Comparison of ENCODE assay signal across 8 cellular contexts in genomic region chr13:114128348-114128623, GRCh38. TPM values are rescaled to one million over a fixed set of nuclear protein-coding genes. Genes with fewer than 3 reads are reported as not detected.
A peak's percentile ranks its signal among the peaks of the same experiment; 100 is the strongest.
DNase-seq lines count a peak whose midpoint lies in the region; ATAC-seq and TF ChIP-seq lines count a peak whose summit lies in the region.

No MANE protein-coding gene starts in this region.

- H3K27ac ChIP-seq in left lung (peak overlapping the region; percentile 86 to 92), subcutaneous abdominal adipose tissue (ENCODE audit: low read depth, low read length) (peak overlapping the region; percentile 72)

- H3K27me3 Mint-ChIP-seq in activated CD4-positive, alpha-beta T cell treated with anti-CD3 and anti-CD28 coated beads, Interleukin-2, amount 10 ng/mL, durations not matched to agents 7 days and 5 days = no peaks in the 10 kb centered on the region
- H3K27me3 Mint-ChIP-seq in activated T-helper 2 cell treated with anti-CD3 and anti-CD28 coated beads, Interferon-gamma antibody, Interleukin-2, Interleukin-4, amounts not matched to agents 10 μg/mL and 5 μg/mL and 100 μg/mL, durations not matched to agents 14 hours and 24 hours and 36 hours (ENCODE audit: low read depth) = peaks cover 3% of the 10 kb centered on the region

- DNase-seq in activated CD4-positive, alpha-beta T cell treated with anti-CD3 and anti-CD28 coated beads, Interleukin-2, amount 10 ng/mL, durations not matched to agents 7 days and 5 days = no peak
- no peak for DNase-seq in activated CD4-positive, alpha-beta T cell treated with anti-CD3 and anti-CD28 coated beads, Interleukin-2, amount 50 U/mL, for 1 hour
- no peak for DNase-seq in activated T-helper 2 cell treated with anti-CD3 and anti-CD28 coated beads, Interferon-gamma antibody, Interleukin-2, Interleukin-4, amounts not matched to agents 10 μg/mL and 5 μg/mL and 100 μg/mL, durations not matched to agents 14 hours and 24 hours and 36 hours (ENCODE audit: low spot score)
- no peak for DNase-seq in left lung
- DNase-seq in DMS153 treated with DMSO at 0.1 percent for 48 hours (lab: John Stamatoyannopoulos, UW; ENCODE audit: unreplicated experiment) = no peak

- POLR2A ChIA-PET in activated CD4-positive, alpha-beta T cell treated with anti-CD3 and anti-CD28 coated beads, Interleukin-2, amount 10 ng/mL, durations not matched to agents 7 days and 5 days (lab: Charles Lee) = no interaction called here

- H3K4me3 Mint-ChIP-seq in activated CD4-positive, alpha-beta T cell treated with anti-CD3 and anti-CD28 coated beads, Interleukin-2, amount 10 ng/mL, durations not matched to agents 7 days and 5 days = peak overlapping the region; percentile 92
- H3K4me3 Mint-ChIP-seq in activated T-helper 2 cell treated with anti-CD3 and anti-CD28 coated beads, Interferon-gamma antibody, Interleukin-2, Interleukin-4, amounts not matched to agents 10 μg/mL and 5 μg/mL and 100 μg/mL, durations not matched to agents 14 hours and 24 hours and 36 hours (ENCODE audit: low read depth) = peak overlapping the region; percentile 27

- H3K27me3 ChIP-seq in left lung = peaks cover 0 to 15% of the 10 kb centered on the region in 2 donors
- no peaks in the 10 kb centered on the region for H3K27me3 ChIP-seq in subcutaneous abdominal adipose tissue (ENCODE audit: control insufficient read depth in 5 of 5, insufficient read depth in 4 of 5, low read length in 5 of 5)

- ATAC-seq in left lung (no peak), GM19397 (IDR thresholded peaks at IDR 0.05; ENCODE audit: unreplicated experiment) (no peak), HG03354 (IDR thresholded peaks at IDR 0.05; ENCODE audit: poor library complexity, severe bottlenecking, unreplicated experiment) (no peak)

- H3K4me3 ChIP-seq in left lung (peak overlapping the region in 1 of 2 donors; percentile 36), subcutaneous abdominal adipose tissue (ENCODE audit: low read depth in 1 of 5, low read length in 5 of 5) (peak overlapping the region in 4 of 5 donors; percentile 4 to 49 (median 42))

- peaks cover 74% of the 10 kb centered on the region for H3K36me3 Mint-ChIP-seq in activated CD4-positive, alpha-beta T cell treated with anti-CD3 and anti-CD28 coated beads, Interleukin-2, amount 10 ng/mL, durations not matched to agents 7 days and 5 days (ENCODE audit: low read depth)
- H3K36me3 Mint-ChIP-seq in activated T-helper 2 cell treated with anti-CD3 and anti-CD28 coated beads, Interferon-gamma antibody, Interleukin-2, Interleukin-4, amounts not matched to agents 10 μg/mL and 5 μg/mL and 100 μg/mL, durations not matched to agents 14 hours and 24 hours and 36 hours (ENCODE audit: low read depth) = peaks cover 30% of the 10 kb centered on the region

- H3K9ac ChIP-seq in subcutaneous abdominal adipose tissue (ENCODE audit: low read length in 5 of 5) = peak overlapping the region in 4 of 5 donors; percentile 13 to 70 (median 56)

- H3K36me3 ChIP-seq in left lung (no peaks in the 10 kb centered on the region), subcutaneous abdominal adipose tissue (ENCODE audit: control insufficient read depth in 5 of 5, insufficient read depth in 5 of 5, low read length in 5 of 5) (peaks cover 0 to 6% (median 0%) of the 10 kb centered on the region in 5 donors)

- CTCF ChIA-PET in activated CD4-positive, alpha-beta T cell treated with anti-CD3 and anti-CD28 coated beads, Interleukin-2, amount 10 ng/mL, durations not matched to agents 7 days and 5 days (lab: Charles Lee) = interaction anchor here (0.7 to 3.6 kb wide), 4 partner anchors 17 to 98 kb away, joined by 3 to 15 read pairs (median 4); no protein-coding TSS in a partner anchor

- peaks cover 72% of the 10 kb centered on the region for H3K4me1 Mint-ChIP-seq in activated CD4-positive, alpha-beta T cell treated with anti-CD3 and anti-CD28 coated beads, Interleukin-2, amount 10 ng/mL, durations not matched to agents 7 days and 5 days
- H3K4me1 Mint-ChIP-seq in activated T-helper 2 cell treated with anti-CD3 and anti-CD28 coated beads, Interferon-gamma antibody, Interleukin-2, Interleukin-4, amounts not matched to agents 10 μg/mL and 5 μg/mL and 100 μg/mL, durations not matched to agents 14 hours and 24 hours and 36 hours (ENCODE audit: low read depth) = peaks cover 53% of the 10 kb centered on the region

- peak overlapping the region; percentile 71 for H3K27ac Mint-ChIP-seq in activated CD4-positive, alpha-beta T cell treated with anti-CD3 and anti-CD28 coated beads, Interleukin-2, amount 10 ng/mL, durations not matched to agents 7 days and 5 days
- peak overlapping the region; percentile 21 for H3K27ac Mint-ChIP-seq in activated T-helper 2 cell treated with anti-CD3 and anti-CD28 coated beads, Interferon-gamma antibody, Interleukin-2, Interleukin-4, amounts not matched to agents 10 μg/mL and 5 μg/mL and 100 μg/mL, durations not matched to agents 14 hours and 24 hours and 36 hours

- no peaks in the 10 kb centered on the region for H3K9me3 ChIP-seq in left lung
- H3K9me3 ChIP-seq in subcutaneous abdominal adipose tissue (ENCODE audit: control insufficient read depth in 5 of 5, low read length in 5 of 5) = no peaks in the 10 kb centered on the region

- peaks cover 17% of the 10 kb centered on the region for H3K9me3 Mint-ChIP-seq in activated CD4-positive, alpha-beta T cell treated with anti-CD3 and anti-CD28 coated beads, Interleukin-2, amount 10 ng/mL, durations not matched to agents 7 days and 5 days
- peaks cover 4% of the 10 kb centered on the region for H3K9me3 Mint-ChIP-seq in activated T-helper 2 cell treated with anti-CD3 and anti-CD28 coated beads, Interferon-gamma antibody, Interleukin-2, Interleukin-4, amounts not matched to agents 10 μg/mL and 5 μg/mL and 100 μg/mL, durations not matched to agents 14 hours and 24 hours and 36 hours

- TF ChIP-seq CTCF in left lung (IDR thresholded peaks at IDR 0.05) = no peak

- intact Hi-C loops in activated T-helper 2 cell treated with anti-CD3 and anti-CD28 coated beads, Interferon-gamma antibody, Interleukin-2, Interleukin-4, amounts not matched to agents 10 μg/mL and 5 μg/mL and 100 μg/mL, durations not matched to agents 14 hours and 24 hours and 36 hours (cut with micrococcal nuclease) = loop anchor here (5.0 kb wide), 1 partner anchor 104 kb away; the partner anchor contains the start of gene CDC16
- intact Hi-C loops in left lung (cut with DNase I) = loop anchor here in 1 of 2 donors (10.0 kb wide), 1 partner anchor 63 kb away; no protein-coding TSS in a partner anchor

- H3K4me1 ChIP-seq in left lung (peaks cover 28 to 68% of the 10 kb centered on the region in 2 donors), subcutaneous abdominal adipose tissue (ENCODE audit: control insufficient read depth in 5 of 5, insufficient read depth in 5 of 5, low read length in 5 of 5) (peaks cover 10 to 77% (median 53%) of the 10 kb centered on the region in 5 donors)

RNA-seq across cellular contexts. Expression of gene RASA3, which starts 4.1 kb away (rescaled TPM):
- total RNA-seq in activated CD4-positive, alpha-beta T cell treated with anti-CD3 and anti-CD28 coated beads, Interleukin-2, amount 10 ng/mL, durations not matched to agents 7 days and 5 days = 100 to 1,000 TPM; 114 to 115 TPM
- total RNA-seq in activated T-helper 2 cell treated with anti-CD3 and anti-CD28 coated beads, Interferon-gamma antibody, Interleukin-2, Interleukin-4, amounts not matched to agents 10 μg/mL and 5 μg/mL and 100 μg/mL, durations not matched to agents 14 hours and 24 hours and 36 hours = 13.7 and 13.9 TPM in 2 replicates
- total RNA-seq in left lung = 10 to 100 TPM; 14.5 to 22.2 TPM

RNA-seq across cellular contexts. Expression of gene CFAP97D2, which starts 50.8 kb away (rescaled TPM):
- total RNA-seq in activated CD4-positive, alpha-beta T cell treated with anti-CD3 and anti-CD28 coated beads, Interleukin-2, amount 10 ng/mL, durations not matched to agents 7 days and 5 days = not detected
- total RNA-seq in activated T-helper 2 cell treated with anti-CD3 and anti-CD28 coated beads, Interferon-gamma antibody, Interleukin-2, Interleukin-4, amounts not matched to agents 10 μg/mL and 5 μg/mL and 100 μg/mL, durations not matched to agents 14 hours and 24 hours and 36 hours = not detected in 2 replicates
- total RNA-seq in left lung = 1 to 10 TPM in 1 of 2 donors, not detected in 1; 1.5 TPM
